Comparison of ENCODE assay signal across 16 cellular contexts in the genomic region with DNA sequence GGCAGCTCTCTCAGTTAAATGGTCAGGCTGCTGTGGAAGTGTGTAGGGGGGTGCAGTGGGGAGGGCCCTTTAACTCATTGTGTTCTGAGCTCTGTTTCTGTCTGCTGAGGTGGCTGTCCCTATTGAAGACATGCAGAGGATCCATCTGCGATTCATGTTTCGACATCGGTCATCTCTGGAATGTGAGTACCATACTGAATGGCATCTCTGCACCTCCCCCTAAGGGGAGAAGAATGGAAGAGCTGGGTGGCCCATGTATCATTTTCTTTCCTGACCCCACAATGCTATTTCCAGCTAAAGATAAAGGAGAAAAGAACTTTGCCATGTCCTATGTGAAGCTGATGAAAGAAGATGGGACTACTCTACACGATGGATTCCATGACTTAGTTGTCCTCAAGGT.
DNase-seq lines count a peak whose midpoint lies in the region; ATAC-seq and TF ChIP-seq lines count a peak whose summit lies in the region.
"Had no signal": no experiment of that assay in that cellular context is flagged by ENCODE, and none has a peak within 500 bp of the region (broad histone marks: within the 10 kb centered on the region; RNA-seq: fewer than 3 reads in every experiment).

No MANE protein-coding gene starts in this region.

- 0 out of 2 replicates have a peak overlapping the region, but pooled peaks have one; percentile 2 for H3K23ac ChIP-seq in IMR-90 (ENCODE audit: low read depth, low read length)
- H3K23ac ChIP-seq in mesendoderm (ENCODE audit: low read length): no peak overlapping the region

- DNase-seq in EL (peak; percentile 30), IMR-90 (no peak), mesendoderm (peak; percentile 6), mammary epithelial cell (no peak)
- DNase-seq: CD8-positive, alpha-beta T cell; COR-L47; DMS153; DMS79 treated with DMSO at 0.1 percent for 48 hours; GF-D8 had no signal

- dilution Hi-C loops in IMR-90 (cut with HindIII; ENCODE audit: low sequenced_read_pairs, unreplicated experiment) (no loop called here), mammary epithelial cell (cut with HindIII; ENCODE audit: low sequenced_read_pairs) (no loop called here)

- H2BK5ac ChIP-seq in IMR-90 (ENCODE audit: low read depth, low read length, poor library complexity, severe bottlenecking) (no peak overlapping the region), mesendoderm (ENCODE audit: low read length) (no peak overlapping the region)

- H3K27ac ChIP-seq in IMR-90 (ENCODE audit: insufficient read depth, low read length) (no peak overlapping the region), mesendoderm (ENCODE audit: low read depth, low read length) (no peak overlapping the region), mammary epithelial cell (ENCODE audit: insufficient read depth, low read depth, low read length) (no peak overlapping the region)
- H3K27ac ChIP-seq: A549, GM23248, HL-60 had no signal

- peaks cover 20% of the 10 kb centered on the region for H3K4me1 ChIP-seq in IMR-90 (ENCODE audit: control insufficient read depth, insufficient read depth, low read length)
- no peaks in the 10 kb centered on the region for H3K4me1 ChIP-seq in mesendoderm (ENCODE audit: control insufficient read depth, low read depth, low read length)
- peaks cover 9% of the 10 kb centered on the region for H3K4me1 ChIP-seq in mammary epithelial cell (ENCODE audit: insufficient read depth, low read length)

- H4K20me1 ChIP-seq in IMR-90 (ENCODE audit: insufficient read depth, low read length): no peaks in the 10 kb centered on the region
- no peaks in the 10 kb centered on the region for H4K20me1 ChIP-seq in mammary epithelial cell (ENCODE audit: insufficient read depth, low read length)

- POLR2A ChIA-PET in IMR-90 (lab: Charles Lee; ENCODE audit: unreplicated experiment): no interaction called here

- peak overlapping the region; percentile 24; the same call in 1 of the 2 replicates for H3K4ac ChIP-seq in IMR-90 (ENCODE audit: low read depth, low read length)
- H3K4ac ChIP-seq in mesendoderm (ENCODE audit: low read depth, low read length): no peak overlapping the region

- no peaks in the 10 kb centered on the region for H3K79me2 ChIP-seq in mesendoderm (ENCODE audit: control insufficient read depth, insufficient read depth, low read length)
- no peaks in the 10 kb centered on the region for H3K79me2 ChIP-seq in mammary epithelial cell (ENCODE audit: insufficient read depth, low read length)

- ATAC-seq in IMR-90 (ENCODE audit: low read depth): no peak
- ATAC-seq in GM21360 (IDR thresholded peaks at IDR 0.05; ENCODE audit: unreplicated experiment): no peak
- no peak for ATAC-seq in GM21381 (IDR thresholded peaks at IDR 0.05; ENCODE audit: unreplicated experiment)
- ATAC-seq: A549; CD8-positive, alpha-beta T cell; HCT116; K562 had no signal

- H4K5ac ChIP-seq in IMR-90 (ENCODE audit: low read depth, low read length) (no peak overlapping the region), mesendoderm (ENCODE audit: low read length) (no peak overlapping the region)

- H2BK20ac ChIP-seq in IMR-90 (ENCODE audit: low read depth, low read length): peak overlapping the region; percentile 65; the same call in 1 of the 2 replicates

- TF ChIP-seq CTCF in IMR-90 (conservative IDR thresholded peaks at IDR 0.05; ENCODE audit: low read depth, low read length): no peak
- TF ChIP-seq CTCF in mammary epithelial cell (conservative IDR thresholded peaks at IDR 0.05 in 1 of 2, IDR thresholded peaks at IDR 0.05 in 1 of 2; ENCODE audit: extremely low read depth in 1 of 2, insufficient read depth in 1 of 2, low read depth in 1 of 2, low read length in 2 of 2): no peak

- H2BK120ac ChIP-seq in IMR-90 (ENCODE audit: low read depth, low read length) (peak overlapping the region; percentile 35; the same call in 1 of the 2 replicates), mesendoderm (ENCODE audit: low read depth, low read length) (no peak overlapping the region)

- no peak overlapping the region for H3K9ac ChIP-seq in IMR-90 (ENCODE audit: low read depth, low read length)
- no peak overlapping the region for H3K9ac ChIP-seq in mesendoderm (ENCODE audit: low read length)
- no peak overlapping the region for H3K9ac ChIP-seq in mammary epithelial cell (ENCODE audit: insufficient read depth, low read length)
- H3K9ac ChIP-seq: GM23248 had no signal

- no peak overlapping the region for H3K56ac ChIP-seq in IMR-90 (ENCODE audit: extremely low read depth, insufficient read depth, low read length)
- H3K56ac ChIP-seq in mesendoderm (ENCODE audit: low read length): no peak overlapping the region

- peak overlapping the region; percentile 33 for H2AK9ac ChIP-seq in IMR-90 (replicated peaks; ENCODE audit: low read depth, low read length, poor library complexity)

- in situ Hi-C loops in IMR-90 (cut with MboI; ENCODE audit: low sequenced_read_pairs) (no loop called here), mammary epithelial cell (cut with MboI; ENCODE audit: low sequenced_read_pairs in 2 of 2) (no loop called here)

- H4K8ac ChIP-seq in IMR-90 (ENCODE audit: low read depth in 2 of 2, low read length in 2 of 2) (no peak overlapping the region), mesendoderm (ENCODE audit: low read depth, low read length) (no peak overlapping the region)

- H3K27me3 ChIP-seq in IMR-90 (ENCODE audit: control insufficient read depth, insufficient read depth, low read length): no peaks in the 10 kb centered on the region
- H3K27me3 ChIP-seq in mesendoderm (ENCODE audit: insufficient read depth, low read length, poor library complexity): no peaks in the 10 kb centered on the region
- H3K27me3 ChIP-seq in mammary epithelial cell (ENCODE audit: insufficient read depth, low read length): no peaks in the 10 kb centered on the region

- 60% methylated on average over 1 of the region's 4 CpGs; no CpG with 5 or more reads in 1 of the 2 experiments for WGBS in IMR-90 (ENCODE audit: extremely low coverage in 2 of 2, insufficient read length in 1 of 2), 2 experiments
- no CpG with 5 or more reads among the region's 4 CpGs for WGBS in mesendoderm (ENCODE audit: extremely low coverage, insufficient coverage, low lambda C conversion rate)
- WGBS in mammary epithelial cell (ENCODE audit: low coverage, missing lambda C conversion rate): 100% methylated on average over 4 of the region's 4 CpGs

- H3K4me2 ChIP-seq in IMR-90 (ENCODE audit: low read depth, low read length): no peak overlapping the region
- H3K4me2 ChIP-seq in mesendoderm (ENCODE audit: low read length): no peak overlapping the region
- H3K4me2 ChIP-seq in mammary epithelial cell (ENCODE audit: insufficient read depth, low read depth, low read length): no peak overlapping the region
- H3K4me2 ChIP-seq: A549 had no signal

- H3K4me3 ChIP-seq in IMR-90 (ENCODE audit: insufficient read depth, low read depth, low read length): no peak overlapping the region
- no peak overlapping the region for H3K4me3 ChIP-seq in mesendoderm (ENCODE audit: low read length)
- H3K4me3 ChIP-seq in mammary epithelial cell (replicated peaks in 1 of 3; ENCODE audit: insufficient read depth in 1 of 3, low read depth in 2 of 3, low read length in 3 of 3): no peak overlapping the region
- H3K4me3 ChIP-seq: A549, GM23248, K562 had no signal

- H3K36me3 ChIP-seq in IMR-90 (ENCODE audit: control insufficient read depth, insufficient read depth, low read length) (no peaks in the 10 kb centered on the region), mesendoderm (ENCODE audit: control insufficient read depth, insufficient read depth, low read length) (no peaks in the 10 kb centered on the region), mammary epithelial cell (ENCODE audit: insufficient read depth, low read length) (no peaks in the 10 kb centered on the region)

- intact Hi-C loops in IMR-90 (cut with micrococcal nuclease): no loop called here
- intact Hi-C loops in mammary epithelial cell (cut with micrococcal nuclease): no loop called here

- peak overlapping the region; percentile 5; the same call in 1 of the 2 replicates for H3K14ac ChIP-seq in IMR-90 (replicated peaks; ENCODE audit: low read depth, low read length)

- peak overlapping the region; percentile 12; the same call in 1 of the 3 replicates for H2BK15ac ChIP-seq in IMR-90 (ENCODE audit: low read depth, low read length)
- no peak overlapping the region for H2BK15ac ChIP-seq in mesendoderm (replicated peaks; ENCODE audit: low read depth)

- no peaks in the 10 kb centered on the region for H3K79me1 ChIP-seq in IMR-90 (ENCODE audit: low read depth in 1 of 2, low read length in 2 of 2)
- no peaks in the 10 kb centered on the region for H3K79me1 ChIP-seq in mesendoderm (ENCODE audit: low read length)

- no peak overlapping the region for H4K91ac ChIP-seq in IMR-90 (ENCODE audit: insufficient read depth, low read depth, low read length)

- CTCF ChIA-PET in IMR-90 (lab: Yijun Ruan, JAX): interaction anchor here (0.5 to 3.1 kb wide), 3 partner anchors 10 to 268 kb away, joined by 3 to 14 read pairs (median 5); partner anchors contain the start of gene INSYN2B
- CTCF ChIA-PET in mammary epithelial cell (lab: Charles Lee; ENCODE audit: low non-redundant PET): no interaction called here

- H2AK5ac ChIP-seq in IMR-90 (ENCODE audit: low read depth, low read length): peak overlapping the region; percentile 22
- no peak overlapping the region for H2AK5ac ChIP-seq in mesendoderm (ENCODE audit: low read length)

- TF ChIP-seq POLR2A in IMR-90 (IDR thresholded peaks at IDR 0.05; ENCODE audit: low read depth, low read length): no peak

- no TSS peak for BruUV-seq in IMR-90 (replicated peaks; lab: Mats Ljungman, UMichigan)
- no TSS peak for BruUV-seq in mammary epithelial cell (replicated peaks; lab: Mats Ljungman, UMichigan)

- H3K9me1 ChIP-seq in IMR-90 (ENCODE audit: insufficient read depth, low read length): peaks cover 8% of the 10 kb centered on the region

- no peak for TF ChIP-seq RAD21 in IMR-90 (IDR thresholded peaks at IDR 0.05; ENCODE audit: low read length)

- H2AFZ ChIP-seq in IMR-90 (replicated peaks; ENCODE audit: low read length, poor library complexity) (no peak overlapping the region), mammary epithelial cell (ENCODE audit: low read depth, low read length) (no peak overlapping the region)
- H2AFZ ChIP-seq: GM23248 had no signal

- H3K9me3 ChIP-seq in IMR-90 (ENCODE audit: control insufficient read depth, insufficient read depth, low read length) (no peaks in the 10 kb centered on the region), mammary epithelial cell (replicated peaks; ENCODE audit: insufficient read depth, low read length) (no peaks in the 10 kb centered on the region)

- H3K18ac ChIP-seq in IMR-90 (ENCODE audit: low read depth, low read length): peak overlapping the region; percentile 46; the same call in 1 of the 2 replicates
- H3K18ac ChIP-seq in mesendoderm (ENCODE audit: low read length): no peak overlapping the region

TF ChIP-seq in IMR-90, 13 proteins besides CTCF, POLR2A, EP300 and RAD21 (continues in another document):
- TF ChIP-seq NFE2L2 (IDR thresholded peaks at IDR 0.05; ENCODE audit: low read depth, low read length): no peak
- TF ChIP-seq SMC3 (IDR thresholded peaks at IDR 0.05; ENCODE audit: low read depth, low read length): no peak
- no peak for TF ChIP-seq MAZ (IDR thresholded peaks at IDR 0.05; ENCODE audit: borderline replicate concordance, low read depth, low read length)
- no peak for TF ChIP-seq RCOR1 (IDR thresholded peaks at IDR 0.05; ENCODE audit: insufficient replicate concordance, low read length)
- no peak for TF ChIP-seq BHLHE40 (IDR thresholded peaks at IDR 0.05; ENCODE audit: low read depth, low read length)
- TF ChIP-seq RFX5 (IDR thresholded peaks at IDR 0.05; ENCODE audit: low read depth, low read length): no peak

Comparison
In these comparisons a context has a peak if more than half of its experiments do, and no peak if none do; other contexts are left out.
1. DNase-seq: peak in EL (single experiment) and mesendoderm (single experiment); none in IMR-90 (single experiment) and mammary epithelial cell (single experiment).